ENCODE assay signal across 8 cellular contexts in genomic region chr7:32890010-32890552, GRCh38. TPM values are rescaled to one million over a fixed set of nuclear protein-coding genes. Genes with fewer than 3 reads are reported as not detected.
A peak's percentile ranks its signal among the peaks of the same experiment; 100 is the strongest.
DNase-seq lines count a peak whose midpoint lies in the region; ATAC-seq and TF ChIP-seq lines count a peak whose summit lies in the region.

No MANE protein-coding gene starts in this region.

- in situ Hi-C loops in gastrocnemius medialis (cut with MboI; ENCODE audit: low sequenced_read_pairs in 4 of 4): loop anchor here in 1 of 4 donors (10.0 kb wide), 1 partner anchor 55 kb away; no protein-coding TSS in a partner anchor

- DNase-seq in HCT116 (ENCODE audit: low read depth, low spot score) (no peak), glomerular visceral epithelial cell (ENCODE audit: extremely low spot score) (peak; percentile 17), gastrocnemius medialis (no peak), retina (no peak), omental fat pad (ENCODE audit: low spot score) (no peak)
- no peak for DNase-seq in activated CD4-positive, alpha-beta memory T cell treated with anti-CD3 and anti-CD28 coated beads, Interleukin-2, amount 10 ng/mL, durations not matched to agents 7 days and 5 days

- peaks cover 42% of the 10 kb centered on the region for H3K36me3 Mint-ChIP-seq in activated CD4-positive, alpha-beta memory T cell treated with anti-CD3 and anti-CD28 coated beads, Interleukin-2, amount 10 ng/mL, durations not matched to agents 7 days and 5 days (ENCODE audit: low read depth)

- H4K20me1 ChIP-seq in BLaER1 (peaks cover 54% of the 10 kb centered on the region), HCT116 (ENCODE audit: insufficient read depth) (peaks cover 4% of the 10 kb centered on the region; the same call in 1 of the 2 replicates)

- peak overlapping the region; percentile 97 for H3K27ac ChIP-seq in BLaER1
- peak overlapping the region; percentile 89 for H3K27ac ChIP-seq in HCT116 (ENCODE audit: low read depth, low read length)
- peak overlapping the region; percentile 90 to 99 (median 96) for H3K27ac ChIP-seq in gastrocnemius medialis

- H3K9ac ChIP-seq in BLaER1: peak overlapping the region; percentile 93
- peak overlapping the region; percentile 89 for H3K9ac ChIP-seq in HCT116 (ENCODE audit: low read length)

- RAD21 ChIA-PET in HCT116 (lab: Charles Lee; ENCODE audit: low non-redundant PET in 1 of 2, low total read pairs in 2 of 2, uncharacterized antibody in 2 of 2, unreplicated experiment in 2 of 2): no interaction called here

- H3K9me3 Mint-ChIP-seq in activated CD4-positive, alpha-beta memory T cell treated with anti-CD3 and anti-CD28 coated beads, Interleukin-2, amount 10 ng/mL, durations not matched to agents 7 days and 5 days: no peaks in the 10 kb centered on the region

- H3K4me2 ChIP-seq in BLaER1 (peak overlapping the region; percentile 82), HCT116 (ENCODE audit: low read length) (peak overlapping the region; percentile 91)

- TF ChIP-seq POLR2A in HCT116 (IDR thresholded peaks at IDR 0.05; ENCODE audit: borderline replicate concordance, extremely low read depth, insufficient read depth, insufficient read length) (no peak), gastrocnemius medialis (IDR thresholded peaks at IDR 0.05) (no peak)

- CTCF ChIA-PET in HCT116 (lab: Charles Lee): no interaction called here
- CTCF ChIA-PET in activated CD4-positive, alpha-beta memory T cell treated with anti-CD3 and anti-CD28 coated beads, Interleukin-2, amount 10 ng/mL, durations not matched to agents 7 days and 5 days (lab: Charles Lee): interaction anchor here (0.9 to 4.7 kb wide), 10 partner anchors 15 to 218 kb away, joined by 3 to 29 read pairs (median 6); partner anchors contain the start of gene RP9

- peaks cover 59% of the 10 kb centered on the region for H3K79me2 ChIP-seq in HCT116 (ENCODE audit: insufficient read depth, low read length)

- H3K4me1 ChIP-seq in BLaER1 (peaks cover 58% of the 10 kb centered on the region), HCT116 (ENCODE audit: control insufficient read depth in 1 of 2, insufficient read depth in 2 of 2, low read length in 2 of 2) (peaks cover 16 to 28% of the 10 kb centered on the region in 2 experiments; a peak in 3 of 4 replicates), gastrocnemius medialis (peaks cover 52 to 56% of the 10 kb centered on the region in 2 donors)

- TSS peak; percentile 62 for BruUV-seq in HCT116 (replicated peaks; lab: Mats Ljungman, UMichigan)

- intact Hi-C loops in HCT116 (cut with micrococcal nuclease): loop anchor here (5.0 kb wide), 1 partner anchor 217 kb away; the partner anchor contains the start of gene RP9
- intact Hi-C loops in gastrocnemius medialis (cut with DNase I; ENCODE audit: low total_unique reads): loop anchor here (2.0 to 5.0 kb wide), 7 partner anchors 13 to 398 kb away; partner anchors contain the start of genes FKBP9, LSM5 and NT5C3A

- H3K4me3 Mint-ChIP-seq in activated CD4-positive, alpha-beta memory T cell treated with anti-CD3 and anti-CD28 coated beads, Interleukin-2, amount 10 ng/mL, durations not matched to agents 7 days and 5 days: peak overlapping the region; percentile 94

- H3K27me3 ChIP-seq in BLaER1 (no peaks in the 10 kb centered on the region), HCT116 (ENCODE audit: insufficient read depth, low read length) (no peaks in the 10 kb centered on the region), gastrocnemius medialis (no peaks in the 10 kb centered on the region)

- H2AFZ ChIP-seq in HCT116 (ENCODE audit: low read depth, low read length, poor library complexity, severe bottlenecking): no peak overlapping the region

- no peaks in the 10 kb centered on the region for H3K27me3 Mint-ChIP-seq in activated CD4-positive, alpha-beta memory T cell treated with anti-CD3 and anti-CD28 coated beads, Interleukin-2, amount 10 ng/mL, durations not matched to agents 7 days and 5 days

- no peaks in the 10 kb centered on the region for H3K9me2 ChIP-seq in HCT116 (ENCODE audit: insufficient read depth)

- TF ChIP-seq CTCF in HCT116 (IDR thresholded peaks at IDR 0.05 in 2 of 3, conservative IDR thresholded peaks at IDR 0.05 in 1 of 3; ENCODE audit: borderline replicate concordance in 1 of 3, insufficient read depth in 1 of 3, low read depth in 2 of 3, low read length in 2 of 3) (no peak), gastrocnemius medialis (IDR thresholded peaks at IDR 0.05 in 4 of 5, conservative IDR thresholded peaks at IDR 0.05 in 1 of 5) (no peak), omental fat pad (IDR thresholded peaks at IDR 0.05) (no peak)

- POLR2A ChIA-PET in HCT116 (lab: Charles Lee): no interaction called here
- POLR2A ChIA-PET in activated CD4-positive, alpha-beta memory T cell treated with anti-CD3 and anti-CD28 coated beads, Interleukin-2, amount 10 ng/mL, durations not matched to agents 7 days and 5 days (lab: Charles Lee): interaction anchor here (0.9 to 8.1 kb wide), 15 partner anchors 11 to 399 kb away, joined by 3 to 282 read pairs (median 14); partner anchors contain the start of genes AVL9, LSM5, NT5C3A and RP9

- peak overlapping the region; percentile 98 for H3K27ac Mint-ChIP-seq in activated CD4-positive, alpha-beta memory T cell treated with anti-CD3 and anti-CD28 coated beads, Interleukin-2, amount 10 ng/mL, durations not matched to agents 7 days and 5 days

- peaks cover 4% of the 10 kb centered on the region; the same call in 1 of the 2 replicates for H3K36me3 ChIP-seq in BLaER1
- no peaks in the 10 kb centered on the region for H3K36me3 ChIP-seq in HCT116 (ENCODE audit: control insufficient read depth in 1 of 2, insufficient read depth in 2 of 2, low read length in 2 of 2)
- H3K36me3 ChIP-seq in gastrocnemius medialis: no peaks in the 10 kb centered on the region

- H3K4me3 ChIP-seq in BLaER1: peak overlapping the region; percentile 86
- peak overlapping the region; percentile 81 to 88 for H3K4me3 ChIP-seq in HCT116 (replicated peaks in 1 of 2; ENCODE audit: low read depth in 1 of 2, low read length in 2 of 2)
- H3K4me3 ChIP-seq in gastrocnemius medialis: peak overlapping the region; percentile 60 to 72 (median 66)

- peaks cover 63% of the 10 kb centered on the region for H3K4me1 Mint-ChIP-seq in activated CD4-positive, alpha-beta memory T cell treated with anti-CD3 and anti-CD28 coated beads, Interleukin-2, amount 10 ng/mL, durations not matched to agents 7 days and 5 days

- ATAC-seq in HCT116: no peak
- ATAC-seq in gastrocnemius medialis: peak in 1 of 2 donors; percentile 39
- ATAC-seq in omental fat pad (ENCODE audit: low FRiP score): no peak
- ATAC-seq in HG02642 (IDR thresholded peaks at IDR 0.05; ENCODE audit: poor library complexity, unreplicated experiment): no peak

- no peaks in the 10 kb centered on the region for H3K9me3 ChIP-seq in BLaER1
- H3K9me3 ChIP-seq in HCT116 (ENCODE audit: control insufficient read depth in 1 of 2, insufficient read depth in 1 of 2, low read depth in 1 of 2, low read length in 2 of 2): no peaks in the 10 kb centered on the region
- H3K9me3 ChIP-seq in gastrocnemius medialis: no peaks in the 10 kb centered on the region

- TF ChIP-seq RAD21 in HCT116 (IDR thresholded peaks at IDR 0.05; ENCODE audit: low read depth): no peak

TF ChIP-seq in HCT116, 20 proteins besides CTCF, POLR2A, EP300 and RAD21 (continues in another document):
- TF ChIP-seq EZH2 (IDR thresholded peaks at IDR 0.05) (no peak), MAX (IDR thresholded peaks at IDR 0.05) (no peak), ZFX (IDR thresholded peaks at IDR 0.05) (no peak), SRF (IDR thresholded peaks at IDR 0.05; ENCODE audit: low read depth) (no peak), ZNF274 (IDR thresholded peaks at IDR 0.05; ENCODE audit: low read depth, low read length) (no peak), EGR1 (IDR thresholded peaks at IDR 0.05; ENCODE audit: low read depth) (no peak), CBX3 (IDR thresholded peaks at IDR 0.05; ENCODE audit: low read depth) (no peak), CEBPB (IDR thresholded peaks at IDR 0.05; ENCODE audit: low read depth) (no peak), POLR2AphosphoS5 (IDR thresholded peaks at IDR 0.05; ENCODE audit: low read depth, low read length) (no peak; the same call in 1 of the 2 replicates), TCF7L2 (IDR thresholded peaks at IDR 0.05; ENCODE audit: borderline replicate concordance, extremely low read depth, insufficient read depth, insufficient read length) (no peak), SIN3A (IDR thresholded peaks at IDR 0.05; ENCODE audit: low read depth) (no peak), EZH2phosphoT487 (IDR thresholded peaks at IDR 0.05; ENCODE audit: borderline replicate concordance) (no peak), FOSL1 (IDR thresholded peaks at IDR 0.05; ENCODE audit: low read depth) (no peak), SP1 (IDR thresholded peaks at IDR 0.05; ENCODE audit: low read depth) (no peak), JUND (IDR thresholded peaks at IDR 0.05) (no peak), ZBTB33 (IDR thresholded peaks at IDR 0.05; ENCODE audit: extremely low read depth, insufficient replicate concordance, low read length) (no peak), YY1 (IDR thresholded peaks at IDR 0.05; ENCODE audit: extremely low read depth, insufficient replicate concordance, low read depth, low read length) (no peak), ELF1 (IDR thresholded peaks at IDR 0.05; ENCODE audit: borderline replicate concordance, low read depth) (no peak)

RNA-seq across cellular contexts. Expression of gene KBTBD2, which starts 1.5 kb away (rescaled TPM):
- total RNA-seq in HCT116 (2021; ENCODE audit: unreplicated experiment) (29.0 TPM), gastrocnemius medialis (10 to 100 TPM; 54.3 to 92.5 (median 64.1) TPM), omental fat pad (10 to 100 TPM; 39.0 to 56.4 (median 50.4) TPM)
- 18.0 and 19.9 TPM in 2 replicates for polyA plus RNA-seq in HCT116 (2012)
- total RNA-seq in activated CD4-positive, alpha-beta memory T cell treated with anti-CD3 and anti-CD28 coated beads, Interleukin-2, amount 10 ng/mL, durations not matched to agents 7 days and 5 days: 10 to 100 TPM; 43.8 to 45.6 TPM
